ENCODE assay signal across 20 cellular contexts in genomic region chr10:97762056-97762455, GRCh38. TPM values are rescaled to one million over a fixed set of nuclear protein-coding genes. Genes with fewer than 3 reads are reported as not detected.
DNase-seq lines count a peak whose midpoint lies in the region; ATAC-seq and TF ChIP-seq lines count a peak whose summit lies in the region.
"Had no signal": no experiment of that assay in that cellular context is flagged by ENCODE, and none has a peak within 500 bp of the region (broad histone marks: within the 10 kb centered on the region; RNA-seq: fewer than 3 reads in every experiment).

No MANE protein-coding gene starts in this region.

- H3K27ac Mint-ChIP-seq in naive thymus-derived CD8-positive, alpha-beta T cell, result peak overlapping the region in 6 of 10 donors; percentile 10 to 75 (median 62)
- no peak overlapping the region for H3K27ac Mint-ChIP-seq in T-helper 17 cell

- no peak for TF ChIP-seq CTCF in upper lobe of right lung (IDR thresholded peaks at IDR 0.05)

- H3K4me3 Mint-ChIP-seq in naive thymus-derived CD8-positive, alpha-beta T cell, result no peak overlapping the region
- no peak overlapping the region for H3K4me3 Mint-ChIP-seq in T-helper 17 cell
- H3K4me3 Mint-ChIP-seq: CD8-positive, alpha-beta memory T cell had no signal

- no peaks in the 10 kb centered on the region for H3K27me3 ChIP-seq in right cardiac atrium (ENCODE audit: control insufficient read depth, insufficient read depth)
- H3K27me3 ChIP-seq in upper lobe of right lung, result no peaks in the 10 kb centered on the region

- no peaks in the 10 kb centered on the region for H3K4me1 ChIP-seq in right cardiac atrium (ENCODE audit: control insufficient read depth, insufficient read depth, low read length)
- no peaks in the 10 kb centered on the region for H3K4me1 ChIP-seq in upper lobe of right lung
- H3K4me1 ChIP-seq: A549 had no signal

- ATAC-seq in right cardiac atrium, result no peak
- no peak for ATAC-seq in left ventricle myocardium superior
- no peak for ATAC-seq in naive thymus-derived CD8-positive, alpha-beta T cell
- no peak for ATAC-seq in upper lobe of right lung
- no peak for ATAC-seq in T-helper 17 cell
- ATAC-seq: A549 had no signal

- WGBS in right cardiac atrium, result 89% methylated on average over 10 of the region's 10 CpGs

- DNase-seq in right cardiac atrium (no peak), left ventricle myocardium superior (no peak), upper lobe of right lung (peak; percentile 46), T-helper 17 cell (no peak), germinal center (ENCODE audit: low spot score) (no peak), kidney glomerular epithelial cell (lab: John Stamatoyannopoulos, UW) (no peak)
- DNase-seq in naive thymus-derived CD8-positive, alpha-beta T cell, result no peak
- DNase-seq: CD8-positive, alpha-beta memory T cell; DMS79; GOT3; MV-4-11; NCI-H1694 treated with DMSO at 0.1 percent for 48 hours; NCI-H2107; NCI-H510A; NCI-H748 treated with DMSO at 0.1 percent for 48 hours; NK-92 treated with Interleukin-12 subunit alpha and Interleukin-12 subunit beta, amount 100 ng/mL, for 24 hours; SHP77 had no signal

- intact Hi-C loops in right cardiac atrium (cut with DNase I), result loop anchor here in 1 of 4 donors (5.0 to 10.0 kb wide), 2 partner anchors 110 to 283 kb away; no protein-coding TSS in a partner anchor
- intact Hi-C loops in left ventricle myocardium superior (cut with micrococcal nuclease), result loop anchor here (10.0 kb wide), 1 partner anchor 283 kb away; no protein-coding TSS in a partner anchor
- intact Hi-C loops in upper lobe of right lung (cut with DNase I), result no loop called here

- H3K9me3 Mint-ChIP-seq in naive thymus-derived CD8-positive, alpha-beta T cell, result no peaks in the 10 kb centered on the region
- H3K9me3 Mint-ChIP-seq: CD8-positive, alpha-beta memory T cell had no signal

- POLR2A ChIA-PET in naive thymus-derived CD8-positive, alpha-beta T cell (lab: Charles Lee), result interaction anchor here (1.9 to 5.4 kb wide), 3 partner anchors 19 to 108 kb away, joined by 10 to 34 read pairs (median 13); no protein-coding TSS in a partner anchor

- H3K27me3 Mint-ChIP-seq in naive thymus-derived CD8-positive, alpha-beta T cell, result no peaks in the 10 kb centered on the region
- H3K27me3 Mint-ChIP-seq in T-helper 17 cell, result no peaks in the 10 kb centered on the region

- H3K36me3 ChIP-seq in upper lobe of right lung, result peaks cover 35% of the 10 kb centered on the region

- peaks cover 0 to 35% (median 6%) of the 10 kb centered on the region in 3 donors for H3K36me3 Mint-ChIP-seq in naive thymus-derived CD8-positive, alpha-beta T cell
- H3K36me3 Mint-ChIP-seq in T-helper 17 cell (ENCODE audit: low read depth), result peaks cover 3% of the 10 kb centered on the region

- H3K4me3 ChIP-seq in right cardiac atrium (ENCODE audit: low read length) (no peak overlapping the region), upper lobe of right lung (no peak overlapping the region)
- H3K4me3 ChIP-seq: A549 had no signal

- H3K27ac ChIP-seq in right cardiac atrium (ENCODE audit: low read length) (peak overlapping the region; percentile 42), cingulate gyrus (ENCODE audit: low read depth, low read length) (peak overlapping the region; percentile 47), upper lobe of right lung (no peak overlapping the region)
- H3K27ac ChIP-seq: A549, KMS-11 had no signal

- H3K9me3 ChIP-seq in right cardiac atrium (ENCODE audit: control insufficient read depth, low read length) (no peaks in the 10 kb centered on the region), upper lobe of right lung (no peaks in the 10 kb centered on the region), T-helper 17 cell (ENCODE audit: control insufficient read depth, low read length, poor library complexity, severe bottlenecking) (no peaks in the 10 kb centered on the region)
- H3K9me3 ChIP-seq: A549 had no signal

- peaks cover 8 to 21% (median 10%) of the 10 kb centered on the region in 4 donors for H3K4me1 Mint-ChIP-seq in naive thymus-derived CD8-positive, alpha-beta T cell
- peaks cover 5% of the 10 kb centered on the region for H3K4me1 Mint-ChIP-seq in T-helper 17 cell
- H3K4me1 Mint-ChIP-seq: CD8-positive, alpha-beta memory T cell had no signal

RNA-seq across cellular contexts. Expression of gene SFRP5, which starts 9.7 kb away (rescaled TPM):
- total RNA-seq in right cardiac atrium (100 to 1,000 TPM; 110 to 191 (median 168) TPM), left ventricle myocardium superior (1.3 TPM), upper lobe of right lung (3.0 TPM), T-helper 17 cell (not detected)
- 110 TPM for polyA plus RNA-seq in right cardiac atrium
- total RNA-seq in naive thymus-derived CD8-positive, alpha-beta T cell, result 10 to 100 TPM; 13.6 to 14.4 TPM
- polyA plus RNA-seq in naive thymus-derived CD8-positive, alpha-beta T cell, result 10 to 100 TPM; 12.3 to 39.5 (median 20.1) TPM
- total RNA-seq: CD8-positive, alpha-beta memory T cell had no signal

RNA-seq across cellular contexts. Expression of gene ZFYVE27, which starts 25.1 kb away (rescaled TPM):
- total RNA-seq in right cardiac atrium (10 to 100 TPM; 14.8 to 20.6 (median 17.7) TPM), left ventricle myocardium superior (13.7 TPM), upper lobe of right lung (29.4 TPM), T-helper 17 cell (10 to 100 TPM; 60.0 to 69.2 TPM)
- polyA plus RNA-seq in right cardiac atrium, result 16.0 TPM
- total RNA-seq in naive thymus-derived CD8-positive, alpha-beta T cell, result 10 to 100 TPM; 60.7 to 64.4 TPM
- 10 to 100 TPM; 29.1 to 37.9 (median 34.1) TPM for polyA plus RNA-seq in naive thymus-derived CD8-positive, alpha-beta T cell

RNA-seq across cellular contexts. Expression of gene MARVELD1, which starts 48.5 kb away (rescaled TPM):
- 10 to 100 TPM; 17.3 to 27.8 (median 21.6) TPM for total RNA-seq in right cardiac atrium
- 10.6 TPM for polyA plus RNA-seq in right cardiac atrium
- 7.1 TPM for total RNA-seq in left ventricle myocardium superior
- 1 to 10 TPM; 1.1 to 2.0 TPM for total RNA-seq in naive thymus-derived CD8-positive, alpha-beta T cell
- polyA plus RNA-seq in naive thymus-derived CD8-positive, alpha-beta T cell, result under 1 TPM; 0.06 to 0.30 (median 0.27) TPM
- total RNA-seq in upper lobe of right lung, result 43.8 TPM
- 1 to 10 TPM; 1.2 to 2.7 TPM for total RNA-seq in T-helper 17 cell

Comparison
In these comparisons a context has a peak if more than half of its experiments do, and no peak if none do; other contexts are left out.
1. RNA of gene SFRP5, which starts 9.7 kb away (total RNA-seq): 110 to 191 TPM in right cardiac atrium; 13.6 to 14.4 TPM in naive thymus-derived CD8-positive, alpha-beta T cell, 3.0 TPM in upper lobe of right lung (single experiment), 1.3 TPM in left ventricle myocardium superior (single experiment) and not detected in T-helper 17 cell; every median in the first group is over 4 times any median in the second.